17 cellular contexts compared by ENCODE assay signal in genomic region chr2:46781468-46782189, GRCh38.
DNase-seq lines count a peak whose midpoint lies in the region; ATAC-seq and TF ChIP-seq lines count a peak whose summit lies in the region.
"Had no signal": no experiment of that assay in that cellular context is flagged by ENCODE, and none has a peak within 500 bp of the region (broad histone marks: within the 10 kb centered on the region; RNA-seq: fewer than 3 reads in every experiment).

No MANE protein-coding gene starts in this region.

- H3F3A ChIP-seq in neural progenitor cell (ENCODE audit: low read depth): no peaks in the 10 kb centered on the region

- WGBS in suprapubic skin: 73% methylated on average over 6 of the region's 8 CpGs

- no peaks in the 10 kb centered on the region for H4K20me1 ChIP-seq in neural progenitor cell (ENCODE audit: low read depth)

- no peak overlapping the region for H3K9ac ChIP-seq in neural progenitor cell
- H3K9ac ChIP-seq: SK-N-SH had no signal

- no peak overlapping the region for H3K4me3 Mint-ChIP-seq in neural progenitor cell
- H3K4me3 Mint-ChIP-seq: activated naive CD8-positive, alpha-beta T cell; CD4-positive, alpha-beta T cell had no signal

- intact Hi-C loops in left ventricle myocardium superior (cut with micrococcal nuclease): no loop called here

- no peaks in the 10 kb centered on the region for H3K27me3 ChIP-seq in neural progenitor cell
- no peaks in the 10 kb centered on the region for H3K27me3 ChIP-seq in suprapubic skin

- H3K27ac Mint-ChIP-seq in neural progenitor cell: no peak overlapping the region
- H3K27ac Mint-ChIP-seq: activated naive CD8-positive, alpha-beta T cell; CD4-positive, alpha-beta T cell had no signal

- peak overlapping the region; percentile 35 for H3K4me2 ChIP-seq in neural progenitor cell
- H3K4me2 ChIP-seq: SK-N-SH had no signal

- peaks cover 9% of the 10 kb centered on the region for H3K4me1 Mint-ChIP-seq in neural progenitor cell

- TF ChIP-seq EP300 in suprapubic skin (IDR thresholded peaks at IDR 0.05): no peak

- H3K4me3 ChIP-seq in neural progenitor cell: no peak overlapping the region
- no peak overlapping the region for H3K4me3 ChIP-seq in suprapubic skin

- H3K36me3 Mint-ChIP-seq in neural progenitor cell: no peaks in the 10 kb centered on the region

- peaks cover 13% of the 10 kb centered on the region for H3K9me3 Mint-ChIP-seq in neural progenitor cell
- H3K9me3 Mint-ChIP-seq: CD4-positive, alpha-beta T cell had no signal

- ATAC-seq in left ventricle myocardium superior: peak; percentile 4
- no peak for ATAC-seq in GM18520 (IDR thresholded peaks at IDR 0.05; ENCODE audit: unreplicated experiment)

- H3K36me3 ChIP-seq in neural progenitor cell: no peaks in the 10 kb centered on the region
- H3K36me3 ChIP-seq in suprapubic skin: no peaks in the 10 kb centered on the region

- peaks cover 3% of the 10 kb centered on the region for H3K27me3 Mint-ChIP-seq in neural progenitor cell (ENCODE audit: insufficient read depth, low read depth)

- H3K79me2 ChIP-seq in neural progenitor cell (ENCODE audit: low read depth): no peaks in the 10 kb centered on the region

- H3K4me1 ChIP-seq in neural progenitor cell (peaks cover 21% of the 10 kb centered on the region), suprapubic skin (peaks cover 31% of the 10 kb centered on the region)

- DNase-seq in dermis blood vessel endothelial cell (peak; percentile 65), left ventricle myocardium superior (no peak), neural progenitor cell (ENCODE audit: low spot score) (no peak), suprapubic skin (ENCODE audit: low spot score in 2 of 2) (no peak), cerebellum (ENCODE audit: low spot score) (no peak), DMS 273 treated with DMSO at 0.1 percent for 48 hours (lab: John Stamatoyannopoulos, UW) (no peak)
- DNase-seq in activated CD4-positive, alpha-beta T cell treated with anti-CD3 and anti-CD28 coated beads, Interleukin-2, amount 50 U/mL, for 48 hours: no peak
- DNase-seq: activated CD4-positive, alpha-beta T cell treated with anti-CD3 and anti-CD28 coated beads for 48 hours; CD4-positive, alpha-beta T cell; DMS153; MM.1S; NCI-H146; RPMI8226; SK-N-SH; stimulated activated CD4-positive, alpha-beta T cell treated with anti-CD3 and anti-CD28 coated beads, Interleukin-15, amount 100 ng/mL, for 24 hours had no signal

- H3K9me3 ChIP-seq in neural progenitor cell (ENCODE audit: low read depth): peaks cover 11% of the 10 kb centered on the region
- H3K9me3 ChIP-seq in suprapubic skin: peaks cover 3% of the 10 kb centered on the region

- no peak overlapping the region for H2AFZ ChIP-seq in neural progenitor cell (replicated peaks)

- TF ChIP-seq CTCF in neural progenitor cell (IDR thresholded peaks at IDR 0.05): no peak
- no peak for TF ChIP-seq CTCF in suprapubic skin (IDR thresholded peaks at IDR 0.05)

- TF ChIP-seq POLR2A in suprapubic skin (IDR thresholded peaks at IDR 0.05): no peak

- no peak overlapping the region for H3K27ac ChIP-seq in neural progenitor cell
- peak overlapping the region; percentile 48 for H3K27ac ChIP-seq in suprapubic skin
